Comparison of ENCODE assay signal across 8 cellular contexts in genomic region chr22:42581762-42582716, GRCh38. TPM values are rescaled to one million over a fixed set of nuclear protein-coding genes. Genes with fewer than 3 reads are reported as not detected.
A peak's percentile ranks its signal among the peaks of the same experiment; 100 is the strongest.
DNase-seq lines count a peak whose midpoint lies in the region; ATAC-seq, FAIRE-seq and TF ChIP-seq lines count a peak whose summit lies in the region.

No MANE protein-coding gene starts in this region.

- CTCF ChIA-PET in Panc1 (lab: Charles Lee), result interaction anchor here (0.7 kb wide), 1 partner anchor 12 kb away, joined by 3 read pairs; no protein-coding TSS in a partner anchor

- POLR2A ChIA-PET in Panc1 (lab: Charles Lee), result interaction anchor here (0.7 kb wide), 1 partner anchor 15 kb away, joined by 3 read pairs; no protein-coding TSS in a partner anchor

- no peaks in the 10 kb centered on the region for H3K9me3 Mint-ChIP-seq in nephron

- in situ Hi-C loops in ACHN (cut with HindIII; ENCODE audit: low pct_ligation_motif_present, low pct_unique_long_range_greater_than_20kb, low sequenced_read_pairs) (no loop called here), Panc1 (cut with HindIII; ENCODE audit: low pct_unique_long_range_greater_than_20kb, low sequenced_read_pairs) (no loop called here)

- H3K36me3 Mint-ChIP-seq in nephron (ENCODE audit: low read depth), result peaks cover 36% of the 10 kb centered on the region

- no TSS peak for BruUV-seq in Panc1 (replicated peaks; lab: Mats Ljungman, UMichigan)

- H3K4me1 Mint-ChIP-seq in nephron, result peaks cover 12% of the 10 kb centered on the region

- no peaks in the 10 kb centered on the region for H3K9me3 ChIP-seq in Panc1 (ENCODE audit: control insufficient read depth, insufficient read depth, low read depth, low read length)

- TF ChIP-seq CTCF in Panc1 (IDR thresholded peaks at IDR 0.05), result no peak
- no peak for TF ChIP-seq CTCF in fibroblast of pulmonary artery (IDR thresholded peaks at IDR 0.05; ENCODE audit: low read length, missing control alignments)
- TF ChIP-seq CTCF in nephron (IDR thresholded peaks at IDR 0.05; ENCODE audit: unreplicated experiment in 3 of 3), result no peak

- peak; percentile 93 for FAIRE-seq in HTR-8/SVneo (lab: Jason Lieb, UNC)

- peak; percentile 94 for ATAC-seq in Panc1

- DNase-seq in ACHN, result peak; percentile 66
- DNase-seq in HTR-8/SVneo (ENCODE audit: insufficient read length, low spot score), result peak; percentile 75
- DNase-seq in Panc1 (ENCODE audit: low read depth, low spot score), result peak; percentile 7
- peak; percentile 71 to 73 for DNase-seq in activated T-helper 1 cell treated with anti-CD3 and anti-CD28 coated beads, Interleukin-2, amount 50 U/mL, for 16 hours (ENCODE audit: low read depth in 1 of 2, low spot score in 1 of 2)
- peak; percentile 74 for DNase-seq in fibroblast of pulmonary artery (ENCODE audit: low read depth)
- DNase-seq in stimulated activated naive CD4-positive, alpha-beta T cell (lab: John Stamatoyannopoulos, UW), result peak; percentile 68 to 81 (median 76)

- no peaks in the 10 kb centered on the region for H3K27me3 Mint-ChIP-seq in nephron (ENCODE audit: low read depth)

- H3K27me3 ChIP-seq in Panc1 (ENCODE audit: control insufficient read depth, insufficient read depth, low read length), result no peaks in the 10 kb centered on the region

- H3K36me3 ChIP-seq in Panc1 (ENCODE audit: control insufficient read depth, insufficient read depth, low read length), result no peaks in the 10 kb centered on the region; the same call in 1 of the 2 replicates

- intact Hi-C loops in Panc1 (cut with micrococcal nuclease; ENCODE audit: unreplicated experiment), result no loop called here

- TF ChIP-seq POLR2A in GM18526 (IDR thresholded peaks at IDR 0.05; ENCODE audit: extremely low read depth, insufficient read length), result peak; percentile 76

- H3K4me1 ChIP-seq in Panc1 (ENCODE audit: control insufficient read depth, insufficient read depth, low read length), result no peaks in the 10 kb centered on the region

- H3K27ac Mint-ChIP-seq in nephron, result peak overlapping the region; percentile 28 to 83 (median 82)

- H3K4me3 ChIP-seq in Panc1 (ENCODE audit: low read depth in 2 of 2, low read length in 2 of 2) (peak overlapping the region; percentile 54 to 60), fibroblast of pulmonary artery (replicated peaks; ENCODE audit: low read depth, low read length) (peak overlapping the region; percentile 64)

- H3K27ac ChIP-seq in Panc1 (ENCODE audit: low read length), result 0 out of 2 replicates have a peak overlapping the region, but pooled peaks have one; percentile 54

- peak overlapping the region; percentile 92 to 98 (median 97) for H3K4me3 Mint-ChIP-seq in nephron

RNA-seq across cellular contexts. Expression of gene SERHL2, which starts 28.3 kb away (rescaled TPM):
- 1.6 TPM for total RNA-seq in Panc1 (2021; ENCODE audit: unreplicated experiment)
- polyA plus RNA-seq in Panc1 (2012; ENCODE audit: insufficient read length), result 4.7 TPM

RNA-seq across cellular contexts. Expression of gene POLDIP3, which starts 32.6 kb away (rescaled TPM):
- total RNA-seq in Panc1 (2021; ENCODE audit: unreplicated experiment), result 46.6 TPM
- 51.8 TPM for polyA plus RNA-seq in Panc1 (2012; ENCODE audit: insufficient read length)

RNA-seq across cellular contexts. Expression of gene ATP5MGL, which starts 58.4 kb away (rescaled TPM):
- 0.23 TPM for total RNA-seq in Panc1 (2021; ENCODE audit: unreplicated experiment)
- polyA plus RNA-seq in Panc1 (2012; ENCODE audit: insufficient read length), result 0.30 TPM

Comparison
In these comparisons a context has a peak if more than half of its experiments do, and no peak if none do; other contexts are left out.
1. Peak in every context shown above with its lines: DNase-seq, ATAC-seq, H3K4me3 ChIP-seq and H3K27ac ChIP-seq.
2. DNase-seq: peak in every context shown above with its lines; median percentile 76 in stimulated activated naive CD4-positive, alpha-beta T cell; 75 in HTR-8/SVneo; 74 in fibroblast of pulmonary artery; 72 in activated T-helper 1 cell treated with anti-CD3 and anti-CD28 coated beads, Interleukin-2, amount 50 U/mL, for 16 hours; 66 in ACHN; 7 in Panc1.